ENCODE assay signal across 22 cellular contexts in the genomic region with DNA sequence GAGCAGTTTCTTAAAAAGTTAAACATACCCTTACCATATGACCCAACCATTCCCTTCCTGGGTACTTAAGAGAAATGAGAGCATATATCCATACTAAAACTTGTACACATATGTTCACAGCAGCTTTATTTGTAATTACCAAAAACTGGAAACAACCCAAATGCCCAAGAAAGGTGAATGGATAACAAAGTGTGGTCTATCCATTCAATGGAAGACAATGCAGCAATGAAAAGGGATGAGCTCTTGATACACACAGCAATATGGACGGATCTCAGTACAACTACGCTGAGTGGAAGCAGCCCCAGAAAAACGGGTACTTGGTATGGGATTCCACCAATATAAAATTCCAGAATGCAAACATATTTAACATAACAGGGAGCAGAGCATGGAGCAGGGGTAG.
"Had no signal": no experiment of that assay in that cellular context is flagged by ENCODE, and none has a peak within 500 bp of the region (broad histone marks: within the 10 kb centered on the region; RNA-seq: fewer than 3 reads in every experiment).

No MANE protein-coding gene starts in this region.

- DNase-seq: colonic mucosa; dermis blood vessel endothelial cell; erythroblast; foreskin keratinocyte; heart left ventricle; hippocampal formation; left colon; left ventricle myocardium superior; mesendoderm; naive B cell; nephron progenitor cell; stimulated activated CD4-positive, alpha-beta T cell treated with anti-CD3 and anti-CD28 coated beads, Interleukin-2, amount 100 ng/mL, for 24 hours; stimulated activated CD4-positive, alpha-beta T cell treated with anti-CD3 and anti-CD28 coated beads, Interleukin-4, amount 100 ng/mL, for 4 hours; stimulated activated naive B cell treated with anti-CD40 and anti-IgM and Interleukin-4, amounts not matched to agents 10 μg/mL and 1 μg/mL and 100 μg/mL, for 72 hours; stimulated activated naive CD8-positive, alpha-beta T cell treated with anti-CD3 and anti-CD28 coated beads, Interleukin-15, amount 100 ng/mL, for 72 hours; testis; upper lobe of right lung had no signal

- H3K27ac ChIP-seq: colonic mucosa, foreskin keratinocyte, heart left ventricle, neutrophil, testis, upper lobe of right lung had no signal

- ATAC-seq: foreskin keratinocyte; heart left ventricle; left colon; left ventricle myocardium superior; sciatic nerve; stimulated activated naive B cell treated with anti-CD40 and anti-IgM and Interleukin-4, amounts not matched to agents 10 μg/mL and 1 μg/mL and 100 μg/mL, for 72 hours; stimulated activated naive CD8-positive, alpha-beta T cell treated with anti-CD3 and anti-CD28 coated beads, Interleukin-15, amount 100 ng/mL, for 72 hours; upper lobe of right lung had no signal

- H3K4me3 Mint-ChIP-seq: naive B cell; nephron progenitor cell; stimulated activated naive B cell treated with anti-CD40 and anti-IgM and Interleukin-4, amounts not matched to agents 10 μg/mL and 1 μg/mL and 100 μg/mL, for 72 hours; stimulated activated naive CD8-positive, alpha-beta T cell treated with anti-CD3 and anti-CD28 coated beads, Interleukin-15, amount 100 ng/mL, for 72 hours had no signal

- H3K36me3 ChIP-seq: colonic mucosa, heart left ventricle, neutrophil, upper lobe of right lung had no signal

- H3K27me3 ChIP-seq: colonic mucosa, foreskin keratinocyte, heart left ventricle, neutrophil, testis, tibial nerve, upper lobe of right lung had no signal

- H3K27ac Mint-ChIP-seq: naive B cell; nephron progenitor cell; stimulated activated naive B cell treated with anti-CD40 and anti-IgM and Interleukin-4, amounts not matched to agents 10 μg/mL and 1 μg/mL and 100 μg/mL, for 72 hours had no signal

- FAIRE-seq: endothelial cell of umbilical vein had no signal

- H3K4me1 Mint-ChIP-seq: naive B cell; stimulated activated naive B cell treated with anti-CD40 and anti-IgM and Interleukin-4, amounts not matched to agents 10 μg/mL and 1 μg/mL and 100 μg/mL, for 72 hours had no signal

- H3K9me3 ChIP-seq: colonic mucosa, testis, upper lobe of right lung had no signal

- H3K4me1 ChIP-seq: colonic mucosa, foreskin keratinocyte, heart left ventricle, testis, tibial nerve, upper lobe of right lung had no signal

- H3K27me3 Mint-ChIP-seq: naive B cell; stimulated activated naive B cell treated with anti-CD40 and anti-IgM and Interleukin-4, amounts not matched to agents 10 μg/mL and 1 μg/mL and 100 μg/mL, for 72 hours; stimulated activated naive CD8-positive, alpha-beta T cell treated with anti-CD3 and anti-CD28 coated beads, Interleukin-15, amount 100 ng/mL, for 72 hours had no signal

- H3K4me3 ChIP-seq: colonic mucosa, heart left ventricle, lung, testis, tibial nerve, upper lobe of right lung had no signal

- H3K36me3 Mint-ChIP-seq: naive B cell had no signal
